11 cellular contexts compared by ENCODE assay signal in the genomic region with DNA sequence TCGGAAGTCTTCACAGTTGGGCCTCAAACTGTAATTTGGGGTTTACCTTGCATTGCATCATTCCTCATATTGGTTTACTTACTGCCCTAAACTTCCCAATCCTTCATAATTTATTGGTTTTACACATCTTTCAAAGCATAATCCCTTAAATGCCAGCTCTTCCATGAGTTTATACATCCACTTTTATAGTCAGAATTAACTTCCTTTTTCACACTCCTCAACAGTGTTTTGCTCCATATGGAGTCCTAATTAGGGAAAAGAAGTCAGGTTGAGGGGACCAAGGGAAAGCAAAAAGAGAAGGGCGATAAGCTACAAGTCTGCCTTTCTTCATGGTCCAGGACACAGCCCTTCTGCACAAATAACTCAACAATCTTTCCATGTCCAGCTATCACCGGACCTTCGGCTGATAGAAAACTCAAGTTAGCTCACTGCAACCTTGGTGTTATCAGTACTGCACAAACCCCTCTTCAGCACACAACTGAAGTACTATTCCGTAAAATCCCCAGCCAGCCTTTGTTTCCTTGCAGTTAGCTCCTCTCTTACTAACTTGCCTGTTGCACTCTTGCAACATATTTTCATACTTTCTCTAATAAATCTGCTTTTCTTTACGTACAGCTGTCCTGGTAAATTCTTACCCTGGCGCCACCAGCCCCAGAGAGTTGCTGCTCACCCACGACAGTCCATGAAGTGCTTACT. TPM values are rescaled to one million over a fixed set of nuclear protein-coding genes. Genes with fewer than 3 reads are reported as not detected.
DNase-seq lines count a peak whose midpoint lies in the region; ATAC-seq, FAIRE-seq and TF ChIP-seq lines count a peak whose summit lies in the region.
"Had no signal": no experiment of that assay in that cellular context is flagged by ENCODE, and none has a peak within 500 bp of the region (broad histone marks: within the 10 kb centered on the region; RNA-seq: fewer than 3 reads in every experiment).

No MANE protein-coding gene starts in this region.

- no peak for TF ChIP-seq RAD21 in GM12878 (IDR thresholded peaks at IDR 0.05; ENCODE audit: insufficient read depth, low read depth, low read length)

- H2AFZ ChIP-seq in OCI-LY3 (ENCODE audit: low read depth, low read length): no peak overlapping the region
- H2AFZ ChIP-seq in GM12878 (ENCODE audit: control insufficient read depth, low read depth, low read length): no peak overlapping the region

- no TSS peak for BruUV-seq in GM12878 (replicated peaks; lab: Mats Ljungman, UMichigan)

- no peak for DNase-seq in activated naive CD4-positive, alpha-beta T cell treated with anti-CD3 and anti-CD28 coated beads for 36 hours
- no peak for DNase-seq in activated naive CD4-positive, alpha-beta T cell treated with anti-CD3 and anti-CD28 coated beads, Interleukin-2, amount 50 U/mL, for 72 hours (ENCODE audit: low spot score in 2 of 2)
- no peak for DNase-seq in GM12878 (ENCODE audit: low read depth, low spot score)
- DNase-seq in stimulated activated effector memory CD8-positive, alpha-beta T cell treated with anti-CD3 and anti-CD28 coated beads, Interleukin-12 subunit alpha, Interleukin-12 subunit beta, amount 100 ng/mL, for 72 hours (ENCODE audit: low spot score in 2 of 2): no peak
- no peak for DNase-seq in NCI-H345 (lab: John Stamatoyannopoulos, UW)
- no peak for DNase-seq in stimulated activated CD4-positive, alpha-beta T cell treated with anti-CD3 and anti-CD28 coated beads, Interleukin-2, amount 100 ng/mL, for 24 hours
- DNase-seq in NCI-H2227 (lab: John Stamatoyannopoulos, UW; ENCODE audit: unreplicated experiment): no peak
- DNase-seq: H7, MM.1S, NCI-H524 had no signal

- H3K27ac ChIP-seq in OCI-LY3 (ENCODE audit: low read length) (no peak overlapping the region), GM12878 (ENCODE audit: control insufficient read depth, insufficient read depth) (no peak overlapping the region)

- CTCF ChIA-PET in activated naive CD4-positive, alpha-beta T cell treated with anti-CD3 and anti-CD28 coated beads for 36 hours (lab: Charles Lee): no interaction called here
- CTCF ChIA-PET in GM12878 (lab: Yijun Ruan, JAX): interaction anchor here (0.6 to 1.4 kb wide), 3 partner anchors 13 to 36 kb away, joined by 3 to 4 read pairs (median 4); a partner anchor contains a TSS

- H3K4me3 ChIP-seq in OCI-LY3 (ENCODE audit: low read length) (no peak overlapping the region), GM12878 (peak overlapping the region; percentile 54)

- H3K4me1 Mint-ChIP-seq in activated naive CD4-positive, alpha-beta T cell treated with anti-CD3 and anti-CD28 coated beads for 36 hours (ENCODE audit: low read depth): peaks cover 38% of the 10 kb centered on the region
- H3K4me1 Mint-ChIP-seq in stimulated activated effector memory CD8-positive, alpha-beta T cell treated with anti-CD3 and anti-CD28 coated beads, Interleukin-12 subunit alpha, Interleukin-12 subunit beta, amount 100 ng/mL, for 72 hours: peaks cover 30% of the 10 kb centered on the region

- H3K36me3 ChIP-seq in OCI-LY3 (replicated peaks; ENCODE audit: low read depth, low read length): peaks cover 27% of the 10 kb centered on the region
- H3K36me3 ChIP-seq in GM12878 (ENCODE audit: control insufficient read depth in 2 of 2, insufficient read depth in 2 of 2, low read length in 1 of 2): peaks cover 0 to 4% of the 10 kb centered on the region in 2 experiments; a peak in 3 of 4 replicates

- H3K9ac ChIP-seq in OCI-LY3 (ENCODE audit: low read length) (no peak overlapping the region), GM12878 (ENCODE audit: control insufficient read depth, insufficient read depth, low read length) (no peak overlapping the region)

- peak overlapping the region; percentile 18; the same call in 1 of the 2 replicates for H3K4me2 ChIP-seq in OCI-LY3 (ENCODE audit: low read length)
- peak overlapping the region; percentile 68 for H3K4me2 ChIP-seq in GM12878 (ENCODE audit: control insufficient read depth, insufficient read depth)

- POLR2A ChIA-PET in GM12878 (lab: Charles Lee): interaction anchor here (1.0 to 1.2 kb wide), 3 partner anchors 30 to 333 kb away, joined by 3 read pairs; a partner anchor contains a TSS

- no peaks in the 10 kb centered on the region for H3K9me3 ChIP-seq in OCI-LY3 (ENCODE audit: insufficient read depth, low read length)
- H3K9me3 ChIP-seq in GM12878 (replicated peaks; ENCODE audit: control insufficient read depth, insufficient read depth, low read length): no peaks in the 10 kb centered on the region

- H3K9me3 Mint-ChIP-seq in activated naive CD4-positive, alpha-beta T cell treated with anti-CD3 and anti-CD28 coated beads for 36 hours: no peaks in the 10 kb centered on the region
- H3K9me3 Mint-ChIP-seq in activated naive CD4-positive, alpha-beta T cell treated with anti-CD3 and anti-CD28 coated beads, Interleukin-2, amount 50 U/mL, for 72 hours: peaks cover 0 to 5% of the 10 kb centered on the region in 2 donors
- no peaks in the 10 kb centered on the region for H3K9me3 Mint-ChIP-seq in stimulated activated effector memory CD8-positive, alpha-beta T cell treated with anti-CD3 and anti-CD28 coated beads, Interleukin-12 subunit alpha, Interleukin-12 subunit beta, amount 100 ng/mL, for 72 hours

- in situ Hi-C loops in GM12878 (cut with MboI): no loop called here

- intact Hi-C loops in activated naive CD4-positive, alpha-beta T cell treated with anti-CD3 and anti-CD28 coated beads for 36 hours (cut with micrococcal nuclease): loop anchor here (2.0 to 5.0 kb wide), 2 partner anchors 18 to 83 kb away; no protein-coding TSS in a partner anchor
- intact Hi-C loops in GM12878 (cut with micrococcal nuclease; ENCODE audit: unreplicated experiment): no loop called here

- FAIRE-seq in GM12878 (lab: Jason Lieb, UNC): no peak

- H4K20me1 ChIP-seq in OCI-LY3 (ENCODE audit: insufficient read depth, low read length) (peaks cover 3% of the 10 kb centered on the region; the same call in 1 of the 2 replicates), GM12878 (ENCODE audit: control insufficient read depth, insufficient read depth) (no peaks in the 10 kb centered on the region)

- RAD21 ChIA-PET in GM12878 (lab: Charles Lee; ENCODE audit: unreplicated experiment): interaction anchor here (0.7 kb wide), 2 partner anchors 35 to 36 kb away, joined by 3 to 4 read pairs; a partner anchor contains a TSS

- ATAC-seq in activated naive CD4-positive, alpha-beta T cell treated with anti-CD3 and anti-CD28 coated beads, Interleukin-2, amount 50 U/mL, for 72 hours: no peak
- ATAC-seq in GM12878: no peak
- no peak for ATAC-seq in stimulated activated effector memory CD8-positive, alpha-beta T cell treated with anti-CD3 and anti-CD28 coated beads, Interleukin-12 subunit alpha, Interleukin-12 subunit beta, amount 100 ng/mL, for 72 hours

- H3K79me2 ChIP-seq in OCI-LY3 (ENCODE audit: low read length) (peaks cover 67% of the 10 kb centered on the region), GM12878 (ENCODE audit: control insufficient read depth, insufficient read depth, low read length) (peaks cover 45% of the 10 kb centered on the region)

- H3K4me1 ChIP-seq in OCI-LY3 (ENCODE audit: low read length): peaks cover 9% of the 10 kb centered on the region
- H3K4me1 ChIP-seq in GM12878 (ENCODE audit: control insufficient read depth, insufficient read depth, low read length): peaks cover 3% of the 10 kb centered on the region

- TF ChIP-seq EP300 in GM12878 (IDR thresholded peaks at IDR 0.05; ENCODE audit: borderline replicate concordance in 1 of 2, control insufficient read depth in 1 of 2, low read depth in 2 of 2, low read length in 2 of 2): no peak

- H3K4me3 Mint-ChIP-seq in activated naive CD4-positive, alpha-beta T cell treated with anti-CD3 and anti-CD28 coated beads for 36 hours: peak overlapping the region; percentile 19
- H3K4me3 Mint-ChIP-seq in stimulated activated effector memory CD8-positive, alpha-beta T cell treated with anti-CD3 and anti-CD28 coated beads, Interleukin-12 subunit alpha, Interleukin-12 subunit beta, amount 100 ng/mL, for 72 hours: peak overlapping the region; percentile 85

- H3K36me3 Mint-ChIP-seq in activated naive CD4-positive, alpha-beta T cell treated with anti-CD3 and anti-CD28 coated beads for 36 hours (ENCODE audit: low read depth): peaks cover 30% of the 10 kb centered on the region
- H3K36me3 Mint-ChIP-seq in activated naive CD4-positive, alpha-beta T cell treated with anti-CD3 and anti-CD28 coated beads, Interleukin-2, amount 50 U/mL, for 72 hours: peaks cover 32 to 34% of the 10 kb centered on the region in 2 donors
- peaks cover 52% of the 10 kb centered on the region for H3K36me3 Mint-ChIP-seq in stimulated activated effector memory CD8-positive, alpha-beta T cell treated with anti-CD3 and anti-CD28 coated beads, Interleukin-12 subunit alpha, Interleukin-12 subunit beta, amount 100 ng/mL, for 72 hours

- H3K27me3 Mint-ChIP-seq in activated naive CD4-positive, alpha-beta T cell treated with anti-CD3 and anti-CD28 coated beads for 36 hours (ENCODE audit: low read depth): peaks cover 3% of the 10 kb centered on the region

- H3K27ac Mint-ChIP-seq in activated naive CD4-positive, alpha-beta T cell treated with anti-CD3 and anti-CD28 coated beads for 36 hours: peak overlapping the region; percentile 22
- H3K27ac Mint-ChIP-seq in activated naive CD4-positive, alpha-beta T cell treated with anti-CD3 and anti-CD28 coated beads, Interleukin-2, amount 50 U/mL, for 72 hours: peak overlapping the region in 1 of 2 donors; percentile 91
- no peak overlapping the region for H3K27ac Mint-ChIP-seq in stimulated activated effector memory CD8-positive, alpha-beta T cell treated with anti-CD3 and anti-CD28 coated beads, Interleukin-12 subunit alpha, Interleukin-12 subunit beta, amount 100 ng/mL, for 72 hours

- TF ChIP-seq POLR2A in GM12878 (IDR thresholded peaks at IDR 0.05; ENCODE audit: low read depth, low read length): no peak

- H3K27me3 ChIP-seq in OCI-LY3 (ENCODE audit: low read depth, low read length) (no peaks in the 10 kb centered on the region), GM12878 (replicated peaks in 1 of 2; ENCODE audit: control insufficient read depth in 2 of 2, insufficient read depth in 2 of 2, low read length in 1 of 2) (no peaks in the 10 kb centered on the region)

- WGBS in GM12878 (ENCODE audit: insufficient coverage, insufficient replicate concordance, low lambda C conversion rate, missing lambda C conversion rate): 96% methylated on average over 8 of the region's 8 CpGs

- no peak for TF ChIP-seq CTCF in OCI-LY3 (IDR thresholded peaks at IDR 0.05; ENCODE audit: low read depth, low read length)
- TF ChIP-seq CTCF in GM12878 (IDR thresholded peaks at IDR 0.05 in 2 of 3, conservative IDR thresholded peaks at IDR 0.05 in 1 of 3; ENCODE audit: control insufficient read depth in 2 of 3, extremely low read depth in 1 of 3, insufficient read depth in 1 of 3, low read depth in 3 of 3, low read length in 3 of 3): no peak

- SMC1A ChIA-PET in GM12878 (lab: Charles Lee; ENCODE audit: uncharacterized antibody, unreplicated experiment): interaction anchor here (1.2 to 1.7 kb wide), 5 partner anchors 10 to 118 kb away, joined by 3 to 10 read pairs (median 4); a partner anchor contains a TSS

RNA-seq across cellular contexts. Expression of a gene that starts 2.0 kb away (rescaled TPM):
- total RNA-seq in activated naive CD4-positive, alpha-beta T cell treated with anti-CD3 and anti-CD28 coated beads for 36 hours: 10 to 100 TPM; 65.2 to 71.2 TPM
- total RNA-seq in activated naive CD4-positive, alpha-beta T cell treated with anti-CD3 and anti-CD28 coated beads, Interleukin-2, amount 50 U/mL, for 72 hours: 10 to 100 TPM; 55.9 to 65.2 TPM
- 37.4 and 42.4 TPM in 2 replicates for total RNA-seq in GM12878 (2013; cell fraction: nucleolus; rRNA removed)
- total RNA-seq in GM12878 (2014; rRNA removed) (69.4 and 72.2 TPM in 2 replicates), GM12878 (2014; rRNA removed; fragmentation: Illumina TruSeq; extraction: Trizol) (124 and 136 TPM in 2 replicates), GM12878 (2021) (53.5 and 55.3 TPM in 2 replicates)
- 42.6 TPM for polyA plus RNA-seq in GM12878 (2011; ENCODE audit: low read depth)
- polyA plus RNA-seq in GM12878 (2011; rRNA removed) (117 and 154 TPM in 2 replicates), GM12878 (2014; fragmentation: Illumina TruSeq; extraction: Trizol) (102 and 127 TPM in 2 replicates), GM12878 (2014; fragmentation: Nextera tagmentation; extraction: Ambion mirVana) (100 to 1,000 TPM; 594 to 668 TPM), GM12878 (2014; rRNA removed) (87.8 and 119 TPM in 2 replicates), GM12878 (2016; fragmentation: Nextera tagmentation; extraction: Ambion mirVana) (100 to 1,000 TPM; 175 to 188 TPM)
- 58.8 and 59.1 TPM in 2 replicates for polyA plus RNA-seq in GM12878 (2011; cell fraction: cytosol; rRNA removed)
- polyA plus RNA-seq in GM12878 (2011; cell fraction: nucleus; rRNA removed): 34.3 and 37.5 TPM in 2 replicates
- 42.1 and 46.4 TPM in 2 replicates for polyA plus RNA-seq in GM12878 (2012)
- polyA minus RNA-seq in GM12878 (2011; rRNA and poly(A)+ RNA removed): 16.8 and 29.6 TPM in 2 replicates
- 15.8 and 16.8 TPM in 2 replicates for polyA minus RNA-seq in GM12878 (2011; cell fraction: cytosol; rRNA and poly(A)+ RNA removed)
- 13.2 and 25.8 TPM in 2 replicates for polyA minus RNA-seq in GM12878 (2011; cell fraction: nucleus; rRNA and poly(A)+ RNA removed)

RNA-seq across cellular contexts. Expression of a gene that starts 36.1 kb away (rescaled TPM):
- 10 to 100 TPM; 20.8 to 22.2 TPM for total RNA-seq in activated naive CD4-positive, alpha-beta T cell treated with anti-CD3 and anti-CD28 coated beads for 36 hours
- total RNA-seq in activated naive CD4-positive, alpha-beta T cell treated with anti-CD3 and anti-CD28 coated beads, Interleukin-2, amount 50 U/mL, for 72 hours: 10 to 100 TPM; 25.8 to 26.1 TPM
- 17.3 and 20.5 TPM in 2 replicates for total RNA-seq in GM12878 (2013; cell fraction: nucleolus; rRNA removed)
- 15.5 and 16.8 TPM in 2 replicates for total RNA-seq in GM12878 (2014; rRNA removed)
- total RNA-seq in GM12878 (2014; rRNA removed; fragmentation: Illumina TruSeq; extraction: Trizol): 18.4 and 18.6 TPM in 2 replicates
- total RNA-seq in GM12878 (2021): 11.9 and 13.2 TPM in 2 replicates
- polyA plus RNA-seq in GM12878 (2011; ENCODE audit: low read depth): 6.4 TPM
- 16.6 and 24.7 TPM in 2 replicates for polyA plus RNA-seq in GM12878 (2011; rRNA removed)
- 6.4 and 6.6 TPM in 2 replicates for polyA plus RNA-seq in GM12878 (2011; cell fraction: cytosol; rRNA removed)
- 2.3 and 2.5 TPM in 2 replicates for polyA plus RNA-seq in GM12878 (2011; cell fraction: nucleus; rRNA removed)
- polyA plus RNA-seq in GM12878 (2012): 7.7 and 12.8 TPM in 2 replicates
- polyA plus RNA-seq in GM12878 (2014; fragmentation: Illumina TruSeq; extraction: Trizol): 22.2 and 33.2 TPM in 2 replicates
- 1 to 10 TPM; 4.3 to 5.9 TPM for polyA plus RNA-seq in GM12878 (2014; fragmentation: Nextera tagmentation; extraction: Ambion mirVana)
- 11.3 and 15.1 TPM in 2 replicates for polyA plus RNA-seq in GM12878 (2014; rRNA removed)
- polyA plus RNA-seq in GM12878 (2016; fragmentation: Nextera tagmentation; extraction: Ambion mirVana): 10 to 100 TPM; 20.2 to 21.2 TPM
- 7.4 and 9.1 TPM in 2 replicates for polyA minus RNA-seq in GM12878 (2011; rRNA and poly(A)+ RNA removed)
- polyA minus RNA-seq in GM12878 (2011; cell fraction: cytosol; rRNA and poly(A)+ RNA removed): 4.5 and 6.8 TPM in 2 replicates
- polyA minus RNA-seq in GM12878 (2011; cell fraction: nucleus; rRNA and poly(A)+ RNA removed): 3.4 and 6.2 TPM in 2 replicates
